ENCODE assay signal across 11 cellular contexts in the genomic region with DNA sequence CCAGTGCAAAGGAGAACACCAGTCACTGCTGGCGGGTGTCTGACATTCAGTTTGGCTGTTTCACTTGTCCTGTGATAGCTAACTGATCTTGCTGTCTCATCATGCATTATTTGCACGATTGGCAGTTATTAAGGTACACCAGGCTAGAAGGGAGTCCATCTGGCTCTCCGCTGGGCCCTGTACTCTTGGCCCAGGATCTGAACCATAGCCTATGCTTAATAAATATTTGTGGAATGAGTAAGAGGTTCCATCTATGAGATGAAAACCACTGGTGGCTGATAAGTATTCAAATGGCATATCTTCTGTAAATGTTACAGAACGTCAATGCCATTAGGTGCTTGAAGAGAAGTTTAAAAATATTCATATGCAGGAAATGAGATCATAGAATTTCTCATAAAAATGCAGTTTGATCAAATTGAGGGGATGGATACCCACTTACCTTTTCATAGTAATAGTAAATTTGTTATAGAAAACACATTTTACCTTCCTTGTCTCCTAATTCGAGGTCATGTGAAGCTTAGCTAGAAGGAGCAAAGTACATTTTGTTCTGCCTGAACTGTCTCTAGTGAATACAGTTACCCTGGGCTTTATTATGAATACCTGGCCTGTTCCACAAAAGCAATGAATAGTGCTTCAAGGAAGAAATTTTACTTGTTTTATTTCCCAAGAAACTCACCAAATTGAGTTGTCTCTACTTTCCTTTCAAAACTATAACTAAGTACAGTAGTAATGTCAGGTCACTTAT.
DNase-seq lines count a peak whose midpoint lies in the region; ATAC-seq, FAIRE-seq and TF ChIP-seq lines count a peak whose summit lies in the region.
"Had no signal": no experiment of that assay in that cellular context is flagged by ENCODE, and none has a peak within 500 bp of the region (broad histone marks: within the 10 kb centered on the region; RNA-seq: fewer than 3 reads in every experiment).

No MANE protein-coding gene starts in this region.

- CTCF ChIA-PET in GM10248 (lab: Yijun Ruan, JAX) = no interaction called here

- FAIRE-seq in H54 (lab: Jason Lieb, UNC) = peak; percentile 95
- FAIRE-seq: colon had no signal

- POLR2A ChIA-PET in GM10248 (lab: Yijun Ruan, JAX) = no interaction called here

- intact Hi-C loops in left ventricle myocardium superior (cut with micrococcal nuclease) = no loop called here

- no peak overlapping the region for H3K4me3 ChIP-seq in skeletal muscle cell (ENCODE audit: low read depth, low read length)
- H3K4me3 ChIP-seq: thoracic aorta had no signal

- ATAC-seq in left ventricle myocardium superior = peak; percentile 87
- no peak for ATAC-seq in GM18520 (IDR thresholded peaks at IDR 0.05; ENCODE audit: unreplicated experiment)

- no peak for TF ChIP-seq POLR2A in H54 (IDR thresholded peaks at IDR 0.05; ENCODE audit: low read depth, low read length)

- no peak for TF ChIP-seq CTCF in GM10248 (IDR thresholded peaks at IDR 0.05; ENCODE audit: control extremely low read depth, extremely low read depth, low read depth, missing control alignments)
- TF ChIP-seq CTCF in GM13976 (IDR thresholded peaks at IDR 0.05; ENCODE audit: borderline replicate concordance, control extremely low read depth, extremely low read depth, insufficient read depth, missing control alignments) = no peak

- DNase-seq in H54 (ENCODE audit: insufficient read length, low spot score) (peak; percentile 8), SW480 (ENCODE audit: low spot score) (peak; percentile 87), left ventricle myocardium superior (no peak), skeletal muscle cell (ENCODE audit: low read depth) (peak; percentile 56), GM10248 (ENCODE audit: extremely low spot score) (no peak), retina (no peak), GM13976 (ENCODE audit: low spot score) (no peak)
- DNase-seq: stimulated activated CD4-positive, alpha-beta T cell treated with anti-CD3 and anti-CD28 coated beads, Interleukin-4, amount 100 ng/mL, for 1 hour had no signal

- in situ Hi-C loops in GM13976 (cut with MboI; ENCODE audit: low sequenced_read_pairs, unreplicated experiment) = no loop called here

Comparison
In these comparisons a context has a peak if more than half of its experiments do, and no peak if none do; other contexts are left out.
1. DNase-seq: peak in H54 (single experiment), SW480 (single experiment) and skeletal muscle cell (single experiment); none in left ventricle myocardium superior (single experiment), GM10248 (single experiment), retina (single experiment) and GM13976 (single experiment).